28 cellular contexts compared by ENCODE assay signal in genomic region chr5:82489668-82490067, GRCh38.
"Had no signal": no experiment of that assay in that cellular context is flagged by ENCODE, and none has a peak within 500 bp of the region (broad histone marks: within the 10 kb centered on the region; RNA-seq: fewer than 3 reads in every experiment).

No MANE protein-coding gene starts in this region.

- ATAC-seq: effector memory CD8-positive, alpha-beta T cell; esophagus mucosa; foreskin keratinocyte; gastrocnemius medialis; gastroesophageal sphincter; heart left ventricle; heart right ventricle had no signal

- H3K27me3 ChIP-seq: colonic mucosa, dorsolateral prefrontal cortex, esophagus muscularis mucosa, esophagus squamous epithelium, gastrocnemius medialis, gastroesophageal sphincter, heart left ventricle, heart right ventricle had no signal

- FAIRE-seq: colon, endometrium, endothelial cell of umbilical vein, frontal cortex had no signal

- H3K27ac ChIP-seq: colonic mucosa, coronary artery, dorsolateral prefrontal cortex, epithelial cell of prostate, esophagus muscularis mucosa, esophagus squamous epithelium, foreskin keratinocyte, gastrocnemius medialis, gastroesophageal sphincter, heart left ventricle, heart right ventricle had no signal

- H3K36me3 ChIP-seq: colonic mucosa, esophagus muscularis mucosa, esophagus squamous epithelium, gastrocnemius medialis, gastroesophageal sphincter, heart left ventricle, heart right ventricle had no signal

- H3K4me3 ChIP-seq: colonic mucosa, coronary artery, dorsolateral prefrontal cortex, esophagus muscularis mucosa, esophagus squamous epithelium, gastrocnemius medialis, gastroesophageal sphincter, heart left ventricle, heart right ventricle had no signal

- DNase-seq: colonic mucosa; cortex of kidney; dermis blood vessel endothelial cell; dorsolateral prefrontal cortex; effector CD4-positive, alpha-beta T cell; effector CD8-positive, alpha-beta T cell; effector memory CD4-positive, alpha-beta T cell; effector memory CD8-positive, alpha-beta T cell; endodermal cell; erythroblast; esophagus squamous epithelium; foreskin fibroblast; foreskin keratinocyte; foreskin melanocyte; gastrocnemius medialis; glutamatergic neuron; head of caudate nucleus; heart left ventricle; heart right ventricle had no signal

- H3K9me3 ChIP-seq: colonic mucosa, esophagus muscularis mucosa, esophagus squamous epithelium, gastrocnemius medialis, gastroesophageal sphincter, heart left ventricle, heart right ventricle had no signal

- H3K4me1 ChIP-seq: colonic mucosa, esophagus muscularis mucosa, esophagus squamous epithelium, foreskin keratinocyte, gastrocnemius medialis, gastroesophageal sphincter, heart left ventricle, heart right ventricle had no signal
